Comparison of ENCODE assay signal across 20 cellular contexts in genomic region chr9:113985968-113986585, GRCh38.
DNase-seq lines count a peak whose midpoint lies in the region; ATAC-seq, FAIRE-seq and TF ChIP-seq lines count a peak whose summit lies in the region.
"Had no signal": no experiment of that assay in that cellular context is flagged by ENCODE, and none has a peak within 500 bp of the region (broad histone marks: within the 10 kb centered on the region; RNA-seq: fewer than 3 reads in every experiment).

No MANE protein-coding gene starts in this region.

- no peaks in the 10 kb centered on the region for H3K4me1 ChIP-seq in A549
- peaks cover 4 to 8% (median 5%) of the 10 kb centered on the region in 4 donors for H3K4me1 ChIP-seq in upper lobe of left lung
- H3K4me1 ChIP-seq: body of pancreas had no signal

- H3K4me3 ChIP-seq in A549 = no peak overlapping the region
- no peak overlapping the region for H3K4me3 ChIP-seq in bronchial epithelial cell (ENCODE audit: low read depth, low read length)
- H3K4me3 ChIP-seq in upper lobe of left lung = no peak overlapping the region
- H3K4me3 ChIP-seq: body of pancreas, GM23338, upper lobe of right lung had no signal

- TF ChIP-seq POLR2A in A549 (IDR thresholded peaks at IDR 0.05; ENCODE audit: low read length) (no peak), upper lobe of left lung (IDR thresholded peaks at IDR 0.05) (no peak)

- ATAC-seq in A549 (no peak), upper lobe of left lung (ENCODE audit: low FRiP score in 2 of 2) (no peak), GM21360 (IDR thresholded peaks at IDR 0.05; ENCODE audit: unreplicated experiment) (no peak)
- ATAC-seq: body of pancreas, GM23338, left colon, upper lobe of right lung had no signal

- H3K27me3 ChIP-seq in bronchial epithelial cell (ENCODE audit: control insufficient read depth, insufficient read depth, low read length) (no peaks in the 10 kb centered on the region), upper lobe of left lung (no peaks in the 10 kb centered on the region)
- H3K27me3 ChIP-seq: body of pancreas, upper lobe of right lung had no signal

- FAIRE-seq in A549 (lab: Jason Lieb, UNC) (no peak), bronchial epithelial cell (lab: Jason Lieb, UNC) (peak; percentile 64)

- DNase-seq in A549 (ENCODE audit: low read depth in 1 of 2, low spot score in 1 of 2) (no peak), M059J (ENCODE audit: low read depth) (peak; percentile 84), bronchial epithelial cell (ENCODE audit: low read depth) (peak; percentile 11), mucosa of gallbladder (ENCODE audit: low spot score) (peak; percentile 29), upper lobe of left lung (no peak), NOMO-1 treated with dmso at 0.1 percent for 144 hours (lab: John Stamatoyannopoulos, UW; ENCODE audit: unreplicated experiment) (no peak)
- DNase-seq in stimulated activated CD4-positive, alpha-beta T cell treated with anti-CD3 and anti-CD28 coated beads, Interleukin-2, amount 100 ng/mL, for 48 hours = no peak
- DNase-seq: activated CD8-positive, alpha-beta memory T cell treated with anti-CD3 and anti-CD28 coated beads, Interleukin-2, amount 50 U/mL, for 4 hours; activated naive CD4-positive, alpha-beta T cell; CD4-positive, alpha-beta T cell; effector CD8-positive, alpha-beta T cell; left colon; NCI-H1694 treated with DMSO at 0.1 percent for 48 hours; SIG-M5; stimulated activated CD4-positive, alpha-beta T cell treated with anti-CD3 and anti-CD28 coated beads, Interleukin-12 subunit alpha, Interleukin-12 subunit beta, amount 100 ng/mL, for 4 hours; stimulated activated naive CD4-positive, alpha-beta T cell treated with Interleukin-2 at 50 U/mL for 16 hours; upper lobe of right lung had no signal

- POLR2A ChIA-PET in A549 (lab: Yijun Ruan, JAX) = no interaction called here

- TF ChIP-seq EP300 in A549 (IDR thresholded peaks at IDR 0.05) (no peak), upper lobe of left lung (IDR thresholded peaks at IDR 0.05) (no peak)

- H3K9me3 ChIP-seq in A549 (no peaks in the 10 kb centered on the region), upper lobe of left lung (no peaks in the 10 kb centered on the region)
- H3K9me3 ChIP-seq: body of pancreas, upper lobe of right lung had no signal

- 90% methylated on average over 15 of the region's 15 CpGs for WGBS in A549 (ENCODE audit: missing lambda C conversion rate)
- 85 to 86% methylated on average over 12 to 15 of the region's 15 CpGs for WGBS in upper lobe of left lung, 2 donors

- H3K27ac ChIP-seq in A549 (no peak overlapping the region), upper lobe of left lung (no peak overlapping the region)
- H3K27ac ChIP-seq: upper lobe of right lung had no signal

- peaks cover 6% of the 10 kb centered on the region for H3K36me3 ChIP-seq in bronchial epithelial cell (ENCODE audit: control insufficient read depth, insufficient read depth, low read length)
- H3K36me3 ChIP-seq in upper lobe of left lung = peaks cover 0 to 9% (median 2%) of the 10 kb centered on the region in 4 donors
- H3K36me3 ChIP-seq: upper lobe of right lung had no signal

- TF ChIP-seq CTCF in A549 (IDR thresholded peaks at IDR 0.05) (no peak), bronchial epithelial cell (IDR thresholded peaks at IDR 0.05; ENCODE audit: insufficient read depth, low read length, severe bottlenecking) (no peak), upper lobe of left lung (IDR thresholded peaks at IDR 0.05) (no peak)

- CTCF ChIA-PET in A549 (lab: Yijun Ruan, JAX) = interaction anchor here (1.9 kb wide), 1 partner anchor 10 kb away, joined by 5 read pairs; no protein-coding TSS in a partner anchor

- no peak overlapping the region for H3K4me2 ChIP-seq in A549
- H3K4me2 ChIP-seq: GM23338 had no signal

- TF ChIP-seq RAD21 in A549 (conservative IDR thresholded peaks at IDR 0.05 in 1 of 2, IDR thresholded peaks at IDR 0.05 in 1 of 2) = no peak

TF ChIP-seq in A549, 52 proteins besides CTCF, POLR2A, EP300 and RAD21:
- TF ChIP-seq BHLHE40 (IDR thresholded peaks at IDR 0.05; ENCODE audit: low read depth, low read length) = no peak
- TF ChIP-seq FOSL2 (IDR thresholded peaks at IDR 0.05) = no peak
- peak; percentile 13; the same call in 1 of the 2 replicates for TF ChIP-seq FOSL2 (CRISPR knock-in tag; IDR thresholded peaks at IDR 0.05)

Comparison
In these comparisons a context has a peak if more than half of its experiments do, and no peak if none do; other contexts are left out.
1. DNase-seq: peak in M059J (single experiment), bronchial epithelial cell (single experiment) and mucosa of gallbladder (single experiment); none in A549 (0 of 2), stimulated activated CD4-positive, alpha-beta T cell treated with anti-CD3 and anti-CD28 coated beads, Interleukin-2, amount 100 ng/mL, for 48 hours (0 of 2), upper lobe of left lung (0 of 2) and NOMO-1 treated with dmso at 0.1 percent for 144 hours (single experiment).